17 cellular contexts compared by ENCODE assay signal in genomic region chr1:38962113-38962512, GRCh38. TPM values are rescaled to one million over a fixed set of nuclear protein-coding genes. Genes with fewer than 3 reads are reported as not detected.
DNase-seq lines count a peak whose midpoint lies in the region; ATAC-seq, FAIRE-seq and TF ChIP-seq lines count a peak whose summit lies in the region.
"Had no signal": no experiment of that assay in that cellular context is flagged by ENCODE, and none has a peak within 500 bp of the region (broad histone marks: within the 10 kb centered on the region; RNA-seq: fewer than 3 reads in every experiment).

No MANE protein-coding gene starts in this region.

- intact Hi-C loops in HCT116 (cut with micrococcal nuclease): loop anchor here (5.0 kb wide), 1 partner anchor 65 kb away; the partner anchor contains the start of gene NDUFS5

- H3K4me1 Mint-ChIP-seq in astrocyte (ENCODE audit: low read depth, unreplicated experiment): peaks cover 17% of the 10 kb centered on the region

- TF ChIP-seq POLR2A in HCT116 (IDR thresholded peaks at IDR 0.05; ENCODE audit: borderline replicate concordance, extremely low read depth, insufficient read depth, insufficient read length): no peak

- no peaks in the 10 kb centered on the region for H3K36me3 ChIP-seq in HCT116 (ENCODE audit: control insufficient read depth in 1 of 2, insufficient read depth in 2 of 2, low read length in 2 of 2)
- H3K36me3 ChIP-seq in astrocyte (ENCODE audit: insufficient read depth, low read length): no peaks in the 10 kb centered on the region

- H3K4me1 ChIP-seq in HCT116 (ENCODE audit: control insufficient read depth in 1 of 2, insufficient read depth in 2 of 2, low read length in 2 of 2): peaks cover 33 to 59% of the 10 kb centered on the region in 2 experiments
- H3K4me1 ChIP-seq in astrocyte (ENCODE audit: insufficient read depth, low read length): peaks cover 16% of the 10 kb centered on the region
- H3K4me1 ChIP-seq: body of pancreas had no signal

- POLR2A ChIA-PET in HCT116 (lab: Charles Lee): no interaction called here

- H3K9me3 ChIP-seq in HCT116 (ENCODE audit: control insufficient read depth in 1 of 2, insufficient read depth in 1 of 2, low read depth in 1 of 2, low read length in 2 of 2) (no peaks in the 10 kb centered on the region), astrocyte (ENCODE audit: insufficient read depth, low read depth, low read length) (no peaks in the 10 kb centered on the region)
- H3K9me3 ChIP-seq: body of pancreas had no signal

- BruUV-seq in HCT116 (replicated peaks; lab: Mats Ljungman, UMichigan): no TSS peak

- H3K27ac ChIP-seq in HCT116 (ENCODE audit: low read depth, low read length) (no peak overlapping the region), astrocyte (ENCODE audit: low read depth, low read length) (peak overlapping the region; percentile 24)
- H3K27ac ChIP-seq: body of pancreas had no signal

- H3K27ac Mint-ChIP-seq in astrocyte (ENCODE audit: unreplicated experiment): no peak overlapping the region

- H3K79me2 ChIP-seq in HCT116 (ENCODE audit: insufficient read depth, low read length) (no peaks in the 10 kb centered on the region), astrocyte (ENCODE audit: insufficient read depth, low read length) (no peaks in the 10 kb centered on the region)

- H3K27me3 Mint-ChIP-seq in astrocyte (ENCODE audit: low read depth, unreplicated experiment): no peaks in the 10 kb centered on the region

- H3K9me2 ChIP-seq in HCT116 (ENCODE audit: insufficient read depth): no peaks in the 10 kb centered on the region

- H4K20me1 ChIP-seq in HCT116 (ENCODE audit: insufficient read depth): no peaks in the 10 kb centered on the region
- no peaks in the 10 kb centered on the region for H4K20me1 ChIP-seq in astrocyte (ENCODE audit: insufficient read depth, low read length)

- no peak for ATAC-seq in HCT116
- ATAC-seq in HG03520 (IDR thresholded peaks at IDR 0.05; ENCODE audit: unreplicated experiment): no peak
- no peak for ATAC-seq in GM18498 (IDR thresholded peaks at IDR 0.05; ENCODE audit: unreplicated experiment)
- no peak for ATAC-seq in HG03095 (IDR thresholded peaks at IDR 0.05; ENCODE audit: unreplicated experiment)
- ATAC-seq: body of pancreas had no signal

- H3K9ac ChIP-seq in HCT116 (ENCODE audit: low read length): no peak overlapping the region
- H3K9ac ChIP-seq in astrocyte (ENCODE audit: low read length): peak overlapping the region; percentile 8

- H3K4me2 ChIP-seq in HCT116 (ENCODE audit: low read length) (peak overlapping the region; percentile 40), astrocyte (ENCODE audit: low read length) (peak overlapping the region; percentile 42)

- CTCF ChIA-PET in HCT116 (lab: Charles Lee): no interaction called here

- peak; percentile 74 for DNase-seq in AG08395 (ENCODE audit: low spot score)
- DNase-seq in HCT116 (ENCODE audit: low read depth, low spot score): no peak
- DNase-seq in astrocyte (ENCODE audit: low read depth): peak; percentile 83
- DNase-seq in globus pallidus (ENCODE audit: low spot score): peak; percentile 26
- no peak for DNase-seq in frontal cortex (ENCODE audit: low spot score in 2 of 2)
- DNase-seq: body of pancreas; C1 segment of cervical spinal cord; KG1; NCI-H187 treated with DMSO at 0.1 percent for 48 hours; NCI-H774; posterior cingulate gyrus; stimulated activated CD4-positive, alpha-beta T cell treated with anti-CD3 and anti-CD28 coated beads, Interleukin-4, amount 100 ng/mL, for 24 hours; stimulated activated naive CD4-positive, alpha-beta T cell had no signal

- no peaks in the 10 kb centered on the region for H3K36me3 Mint-ChIP-seq in astrocyte (ENCODE audit: low read depth, unreplicated experiment)

- no peak overlapping the region for H3K4me3 Mint-ChIP-seq in astrocyte (ENCODE audit: unreplicated experiment)

- FAIRE-seq in astrocyte (lab: Jason Lieb, UNC) (peak; percentile 99), frontal cortex (lab: Jason Lieb, UNC) (no peak)
- FAIRE-seq: endometrium had no signal

- TF ChIP-seq RAD21 in HCT116 (IDR thresholded peaks at IDR 0.05; ENCODE audit: low read depth): no peak

- H3K9me3 Mint-ChIP-seq in astrocyte (ENCODE audit: unreplicated experiment): no peaks in the 10 kb centered on the region

- peak overlapping the region; percentile 95 for H2AFZ ChIP-seq in HCT116 (ENCODE audit: low read depth, low read length, poor library complexity, severe bottlenecking)
- H2AFZ ChIP-seq in astrocyte (ENCODE audit: low read depth, low read length): no peak overlapping the region

- RAD21 ChIA-PET in HCT116 (lab: Charles Lee; ENCODE audit: low non-redundant PET in 1 of 2, low total read pairs in 2 of 2, uncharacterized antibody in 2 of 2, unreplicated experiment in 2 of 2): no interaction called here

- TF ChIP-seq CTCF in HCT116 (IDR thresholded peaks at IDR 0.05 in 2 of 3, conservative IDR thresholded peaks at IDR 0.05 in 1 of 3; ENCODE audit: borderline replicate concordance in 1 of 3, insufficient read depth in 1 of 3, low read depth in 2 of 3, low read length in 2 of 3) (no peak), astrocyte (IDR thresholded peaks at IDR 0.05; ENCODE audit: insufficient read depth, low read depth, low read length) (no peak)

- H3K27me3 ChIP-seq in HCT116 (ENCODE audit: insufficient read depth, low read length) (no peaks in the 10 kb centered on the region), astrocyte (ENCODE audit: insufficient read depth, low read length) (no peaks in the 10 kb centered on the region)
- H3K27me3 ChIP-seq: body of pancreas had no signal

- no peak overlapping the region for H3K4me3 ChIP-seq in HCT116 (replicated peaks in 1 of 2; ENCODE audit: low read depth in 1 of 2, low read length in 2 of 2)
- H3K4me3 ChIP-seq in astrocyte (ENCODE audit: insufficient read depth, low read depth, low read length): no peak overlapping the region
- H3K4me3 ChIP-seq: body of pancreas had no signal

TF ChIP-seq in HCT116, 20 proteins besides CTCF, POLR2A, EP300 and RAD21:
- no peak for TF ChIP-seq SIN3A (IDR thresholded peaks at IDR 0.05; ENCODE audit: low read depth)
- 0 out of 2 replicates have a peak, but pooled peaks have one; percentile 28 for TF ChIP-seq ATF3 (IDR thresholded peaks at IDR 0.05)
- TF ChIP-seq YY1 (IDR thresholded peaks at IDR 0.05; ENCODE audit: extremely low read depth, insufficient replicate concordance, low read depth, low read length): no peak
- TF ChIP-seq EZH2phosphoT487 (IDR thresholded peaks at IDR 0.05; ENCODE audit: borderline replicate concordance): no peak
- TF ChIP-seq CBX3 (IDR thresholded peaks at IDR 0.05; ENCODE audit: low read depth): no peak
- TF ChIP-seq ZNF274 (IDR thresholded peaks at IDR 0.05; ENCODE audit: low read depth, low read length): no peak
- no peak for TF ChIP-seq ZBTB33 (IDR thresholded peaks at IDR 0.05; ENCODE audit: extremely low read depth, insufficient replicate concordance, low read length)
- no peak for TF ChIP-seq SRF (IDR thresholded peaks at IDR 0.05; ENCODE audit: low read depth)
- TF ChIP-seq EZH2 (IDR thresholded peaks at IDR 0.05): no peak
- TF ChIP-seq ZFX (IDR thresholded peaks at IDR 0.05): no peak
- peak; percentile 29; the same call in 1 of the 2 replicates for TF ChIP-seq MAX (IDR thresholded peaks at IDR 0.05)
- TF ChIP-seq POLR2AphosphoS5 (IDR thresholded peaks at IDR 0.05; ENCODE audit: low read depth, low read length): no peak

RNA-seq across cellular contexts. Expression of gene RHBDL2, which starts 20.5 kb away (rescaled TPM):
- total RNA-seq in HCT116 (2021; ENCODE audit: unreplicated experiment) (not detected), astrocyte (not detected in 2 replicates), frontal cortex (0.41 TPM)
- polyA plus RNA-seq in HCT116 (2012): 0.05 TPM in 1 of 2 replicates, not detected in the other

RNA-seq across cellular contexts. Expression of gene AKIRIN1, which starts 29.0 kb away (rescaled TPM):
- total RNA-seq in HCT116 (2021; ENCODE audit: unreplicated experiment) (60.0 TPM), astrocyte (152 and 156 TPM in 2 replicates), frontal cortex (55.0 TPM)
- polyA plus RNA-seq in HCT116 (2012): 22.2 and 29.2 TPM in 2 replicates

Comparison
In these comparisons a context has a peak if more than half of its experiments do, and no peak if none do; other contexts are left out.
1. DNase-seq: peak in AG08395 (single experiment), astrocyte (single experiment) and globus pallidus (single experiment); none in HCT116 (single experiment) and frontal cortex (0 of 2).